Comparison of ENCODE assay signal across 26 cellular contexts in genomic region chr2:29977284-29977683, GRCh38. TPM values are rescaled to one million over a fixed set of nuclear protein-coding genes. Genes with fewer than 3 reads are reported as not detected.
DNase-seq lines count a peak whose midpoint lies in the region; ATAC-seq, FAIRE-seq and TF ChIP-seq lines count a peak whose summit lies in the region.
"Had no signal": no experiment of that assay in that cellular context is flagged by ENCODE, and none has a peak within 500 bp of the region (broad histone marks: within the 10 kb centered on the region; RNA-seq: fewer than 3 reads in every experiment).

No MANE protein-coding gene starts in this region.

- H3K4me3 ChIP-seq in HepG2 (replicated peaks in 1 of 3; ENCODE audit: insufficient read depth in 1 of 3, low read depth in 2 of 3, low read length in 3 of 3), result no peak overlapping the region
- H3K4me3 ChIP-seq in right lobe of liver, result no peak overlapping the region
- H3K4me3 ChIP-seq in SK-N-SH (ENCODE audit: low read depth in 2 of 2, low read length in 1 of 2), result no peak overlapping the region
- no peak overlapping the region for H3K4me3 ChIP-seq in coronary artery
- H3K4me3 ChIP-seq: GM23338 had no signal

- peaks cover 18% of the 10 kb centered on the region for H3K27me3 Mint-ChIP-seq in T-helper 17 cell
- H3K27me3 Mint-ChIP-seq in activated CD4-positive, alpha-beta T cell treated with anti-CD3 and anti-CD28 coated beads for 36 hours, result peaks cover 12% of the 10 kb centered on the region

- H2AFZ ChIP-seq in HepG2 (ENCODE audit: low read length) (no peak overlapping the region), SK-N-SH (ENCODE audit: low read depth) (no peak overlapping the region)
- H2AFZ ChIP-seq: GM23338 had no signal

- H3F3A ChIP-seq in SK-N-SH (replicated peaks; ENCODE audit: insufficient read depth), result no peaks in the 10 kb centered on the region

- no peaks in the 10 kb centered on the region for H3K9me2 ChIP-seq in SK-N-SH

- CTCF ChIA-PET in HepG2 (lab: Yijun Ruan, JAX; ENCODE audit: low intra/inter-chr PET ratio, low total read pairs), result no interaction called here
- CTCF ChIA-PET in SK-N-SH (lab: Yijun Ruan, JAX), result interaction anchor here (0.6 to 1.9 kb wide), 6 partner anchors 28 to 1019 kb away, joined by 3 to 7 read pairs (median 4); no protein-coding TSS in a partner anchor
- CTCF ChIA-PET in activated CD4-positive, alpha-beta T cell treated with anti-CD3 and anti-CD28 coated beads for 36 hours (lab: Charles Lee), result interaction anchor here (0.6 kb wide), 1 partner anchor 401 kb away, joined by 4 read pairs; no protein-coding TSS in a partner anchor

- intact Hi-C loops in HepG2 (cut with micrococcal nuclease; ENCODE audit: unreplicated experiment) (no loop called here), right lobe of liver (cut with DNase I) (no loop called here)
- intact Hi-C loops in activated CD4-positive, alpha-beta T cell treated with anti-CD3 and anti-CD28 coated beads for 36 hours (cut with DNase I, micrococcal nuclease), result no loop called here

- H3K36me3 ChIP-seq in HepG2 (replicated peaks in 1 of 2; ENCODE audit: control insufficient read depth in 1 of 2, insufficient read depth in 2 of 2, low read length in 2 of 2) (no peaks in the 10 kb centered on the region), right lobe of liver (no peaks in the 10 kb centered on the region), SK-N-SH (replicated peaks in 1 of 2; ENCODE audit: control insufficient read depth in 1 of 2, insufficient read depth in 2 of 2, low read length in 1 of 2) (no peaks in the 10 kb centered on the region)

- DNase-seq in HepG2 (ENCODE audit: low spot score) (no peak), right lobe of liver (no peak), SK-N-SH (peak; percentile 46), coronary artery (ENCODE audit: low spot score) (peak; percentile 12), T-helper 17 cell (no peak), retina (no peak), SIG-M5 treated with dmso at 0.1 percent for 504 hours (lab: John Stamatoyannopoulos, UW; ENCODE audit: unreplicated experiment) (no peak)
- no peak for DNase-seq in activated CD4-positive, alpha-beta T cell treated with anti-CD3 and anti-CD28 coated beads for 36 hours
- DNase-seq: ACHN; AML-193; C1 segment of cervical spinal cord; Calu3; CD4-positive, alpha-beta memory T cell; COR-L47; DMS53; DMS79 treated with DMSO at 0.1 percent for 48 hours; GF-D8; HCEC 1CT had no signal

- WGBS in HepG2 (ENCODE audit: low lambda C conversion rate), result 2% methylated on average over 3 of the region's 3 CpGs
- 52% methylated on average over 3 of the region's 3 CpGs for WGBS in right lobe of liver (ENCODE audit: insufficient coverage, low coverage, low lambda C conversion rate, missing lambda C conversion rate)
- WGBS in SK-N-SH (ENCODE audit: low lambda C conversion rate), result 2% methylated on average over 3 of the region's 3 CpGs

- no peak for ATAC-seq in HepG2
- no peak for ATAC-seq in right lobe of liver
- no peak for ATAC-seq in T-helper 17 cell
- ATAC-seq in activated CD4-positive, alpha-beta T cell treated with anti-CD3 and anti-CD28 coated beads for 36 hours, result no peak
- ATAC-seq: GM23338 had no signal

- TF ChIP-seq RAD21 in HepG2 (CRISPR knock-in tag; IDR thresholded peaks at IDR 0.05) (no peak), SK-N-SH (IDR thresholded peaks at IDR 0.05; ENCODE audit: low read length) (no peak)

- no peaks in the 10 kb centered on the region for H3K4me1 Mint-ChIP-seq in T-helper 17 cell
- no peaks in the 10 kb centered on the region for H3K4me1 Mint-ChIP-seq in activated CD4-positive, alpha-beta T cell treated with anti-CD3 and anti-CD28 coated beads for 36 hours
- H3K4me1 Mint-ChIP-seq: CD4-positive, alpha-beta memory T cell; GM23338 had no signal

- no peak for FAIRE-seq in HepG2 (lab: Jason Lieb, UNC)
- FAIRE-seq: A204.1, GM12891, GM18507, H54 had no signal

- H3K4me2 ChIP-seq in HepG2 (ENCODE audit: low read depth, low read length), result no peak overlapping the region
- H3K4me2 ChIP-seq in SK-N-SH, result no peak overlapping the region
- H3K4me2 ChIP-seq: GM23338 had no signal

- no peaks in the 10 kb centered on the region for H3K36me3 Mint-ChIP-seq in T-helper 17 cell (ENCODE audit: low read depth)
- no peaks in the 10 kb centered on the region for H3K36me3 Mint-ChIP-seq in activated CD4-positive, alpha-beta T cell treated with anti-CD3 and anti-CD28 coated beads for 36 hours (ENCODE audit: low read depth)
- H3K36me3 Mint-ChIP-seq: CD4-positive, alpha-beta memory T cell had no signal

- BruUV-seq in HepG2 (replicated peaks; lab: Mats Ljungman, UMichigan), result no TSS peak

- H3K79me2 ChIP-seq in HepG2 (ENCODE audit: insufficient read depth, low read length), result no peaks in the 10 kb centered on the region
- no peaks in the 10 kb centered on the region for H3K79me2 ChIP-seq in SK-N-SH (ENCODE audit: insufficient read depth)

- H3K27me3 ChIP-seq in HepG2 (ENCODE audit: control insufficient read depth in 1 of 2, insufficient read depth in 2 of 2, low read length in 2 of 2) (no peaks in the 10 kb centered on the region), right lobe of liver (no peaks in the 10 kb centered on the region), SK-N-SH (ENCODE audit: insufficient read depth) (no peaks in the 10 kb centered on the region)

- H3K9me3 Mint-ChIP-seq in activated CD4-positive, alpha-beta T cell treated with anti-CD3 and anti-CD28 coated beads for 36 hours (ENCODE audit: low read depth), result no peaks in the 10 kb centered on the region
- H3K9me3 Mint-ChIP-seq: GM23338 had no signal

- TF ChIP-seq EP300 in HepG2 (IDR thresholded peaks at IDR 0.05; ENCODE audit: low read depth in 2 of 2, low read length in 2 of 2), result no peak
- TF ChIP-seq EP300 in HepG2 (CRISPR knock-in tag; IDR thresholded peaks at IDR 0.05; ENCODE audit: borderline replicate concordance), result no peak
- peak in 1 of 2 experiments; percentile 84; a peak in 2 of 4 replicates for TF ChIP-seq EP300 in SK-N-SH (IDR thresholded peaks at IDR 0.05; ENCODE audit: borderline replicate concordance in 1 of 2, low read depth in 1 of 2, low read length in 1 of 2)

- H3K27ac Mint-ChIP-seq in T-helper 17 cell, result no peak overlapping the region
- no peak overlapping the region for H3K27ac Mint-ChIP-seq in activated CD4-positive, alpha-beta T cell treated with anti-CD3 and anti-CD28 coated beads for 36 hours
- H3K27ac Mint-ChIP-seq: CD4-positive, alpha-beta memory T cell; GM23338 had no signal

- in situ Hi-C loops in HepG2 (cut with HindIII; ENCODE audit: extremely low pct_ligation_motif_present, low pct_unique_long_range_greater_than_20kb), result no loop called here

- TF ChIP-seq POLR2A in HepG2 (IDR thresholded peaks at IDR 0.05; ENCODE audit: insufficient read depth in 1 of 2, low read depth in 2 of 2, low read length in 2 of 2), result no peak
- no peak for TF ChIP-seq POLR2A in right lobe of liver (IDR thresholded peaks at IDR 0.05)

- H3K9ac ChIP-seq in HepG2 (ENCODE audit: insufficient read depth, low read depth, low read length), result no peak overlapping the region
- H3K9ac ChIP-seq in SK-N-SH, result no peak overlapping the region

- H3K27ac ChIP-seq in HepG2 (ENCODE audit: extremely low read length, insufficient read depth, low read length) (no peak overlapping the region), right lobe of liver (no peak overlapping the region), SK-N-SH (ENCODE audit: low read depth in 2 of 2, low read length in 1 of 2) (peak overlapping the region in 1 of 2 experiments; percentile 50; a peak in 1 of 4 replicates), coronary artery (no peak overlapping the region)
- H3K27ac ChIP-seq: 22Rv1 had no signal

- H4K20me1 ChIP-seq in HepG2 (ENCODE audit: insufficient read depth, low read length), result no peaks in the 10 kb centered on the region
- H4K20me1 ChIP-seq in SK-N-SH (ENCODE audit: insufficient read depth), result no peaks in the 10 kb centered on the region

- POLR2A ChIA-PET in HepG2 (lab: Yijun Ruan, JAX) (no interaction called here), SK-N-SH (lab: Yijun Ruan, JAX) (interaction anchor here (1.0 to 1.6 kb wide), 4 partner anchors 10 to 57 kb away, joined by 3 to 5 read pairs (median 4); no protein-coding TSS in a partner anchor)
- POLR2A ChIA-PET in activated CD4-positive, alpha-beta T cell treated with anti-CD3 and anti-CD28 coated beads for 36 hours (lab: Charles Lee), result no interaction called here

- H3K9me3 ChIP-seq in HepG2 (ENCODE audit: low read length), result no peaks in the 10 kb centered on the region
- no peaks in the 10 kb centered on the region for H3K9me3 ChIP-seq in right lobe of liver
- H3K9me3 ChIP-seq in SK-N-SH, result no peaks in the 10 kb centered on the region
- no peaks in the 10 kb centered on the region for H3K9me3 ChIP-seq in T-helper 17 cell (ENCODE audit: control insufficient read depth, low read length, poor library complexity, severe bottlenecking)

- TF ChIP-seq CTCF in HepG2 (CRISPR knock-in tag; IDR thresholded peaks at IDR 0.05) (no peak), right lobe of liver (IDR thresholded peaks at IDR 0.05) (no peak), SK-N-SH (IDR thresholded peaks at IDR 0.05) (no peak), coronary artery (IDR thresholded peaks at IDR 0.05) (no peak)

- no peak overlapping the region for H3K4me3 Mint-ChIP-seq in T-helper 17 cell
- no peak overlapping the region for H3K4me3 Mint-ChIP-seq in activated CD4-positive, alpha-beta T cell treated with anti-CD3 and anti-CD28 coated beads for 36 hours
- H3K4me3 Mint-ChIP-seq: CD4-positive, alpha-beta memory T cell; GM23338 had no signal

- H3K4me1 ChIP-seq in HepG2 (ENCODE audit: insufficient read depth, low read length), result no peaks in the 10 kb centered on the region
- H3K4me1 ChIP-seq in right lobe of liver, result no peaks in the 10 kb centered on the region
- peaks cover 0 to 7% of the 10 kb centered on the region in 2 experiments; a peak in 1 of 4 replicates for H3K4me1 ChIP-seq in SK-N-SH (ENCODE audit: control insufficient read depth in 1 of 2, insufficient read depth in 2 of 2, low read depth in 1 of 2, low read length in 1 of 2)

RNA-seq across cellular contexts. Expression of gene ALK, which starts 55.9 kb away (rescaled TPM):
- total RNA-seq in HepG2 (2016; rRNA removed; fragmentation: Illumina TruSeq; extraction: Trizol) (not detected in 2 replicates), right lobe of liver (under 1 TPM in 2 of 6 experiments, not detected in 4; 0.04 to 0.06 TPM), T-helper 17 cell (not detected)
- total RNA-seq in HepG2 (2016; cell fraction: cytosol; rRNA removed; fragmentation: Illumina TruSeq; extraction: Trizol; ENCODE audit: low read depth), result not detected in 2 replicates
- total RNA-seq in HepG2 (2016; cell fraction: insoluble cytoplasmic fraction; rRNA removed; fragmentation: Illumina TruSeq; extraction: Trizol), result not detected in 2 replicates
- total RNA-seq in HepG2 (2016; cell fraction: membrane; rRNA removed; fragmentation: Illumina TruSeq; extraction: Trizol), result not detected in 2 replicates
- not detected in 2 replicates for total RNA-seq in HepG2 (2016; cell fraction: nucleus; rRNA removed; fragmentation: Illumina TruSeq; extraction: Trizol)
- polyA plus RNA-seq in HepG2 (2011; rRNA removed) (not detected in 2 replicates), SK-N-SH (2012; rRNA removed) (0.30 and 0.55 TPM in 2 replicates)
- polyA plus RNA-seq in HepG2 (2011; cell fraction: cytosol; rRNA removed), result not detected in 2 replicates
- not detected in 2 replicates for polyA plus RNA-seq in HepG2 (2011; cell fraction: nucleus; rRNA removed)
- polyA plus RNA-seq in HepG2 (2012), result not detected in 2 replicates
- not detected in 2 replicates for polyA plus RNA-seq in HepG2 (2016; cell fraction: cytosol; fragmentation: Illumina TruSeq; extraction: Trizol; ENCODE audit: low read depth)
- not detected in 2 replicates for polyA plus RNA-seq in HepG2 (2016; cell fraction: insoluble cytoplasmic fraction; fragmentation: Illumina TruSeq; extraction: Trizol; ENCODE audit: low read depth)
- polyA plus RNA-seq in HepG2 (2016; cell fraction: membrane; fragmentation: Illumina TruSeq; extraction: Trizol; ENCODE audit: low read depth), result not detected in 2 replicates
- not detected in 2 replicates for polyA plus RNA-seq in HepG2 (2016; cell fraction: nucleus; fragmentation: Illumina TruSeq; extraction: Trizol; ENCODE audit: insufficient read depth, low read depth)
- polyA minus RNA-seq in HepG2 (2011; rRNA and poly(A)+ RNA removed; ENCODE audit: low replicate concordance), result not detected in 2 replicates
- polyA minus RNA-seq in HepG2 (2011; cell fraction: cytosol; rRNA and poly(A)+ RNA removed), result not detected in 2 replicates
- polyA minus RNA-seq in HepG2 (2011; cell fraction: nucleus; rRNA and poly(A)+ RNA removed), result not detected in 2 replicates
- polyA plus RNA-seq in SK-N-SH (2012; cell fraction: cytosol; rRNA removed), result 0.22 and 0.62 TPM in 2 replicates
- polyA plus RNA-seq in SK-N-SH (2012; cell fraction: nucleus; rRNA removed), result 0.32 and 0.77 TPM in 2 replicates
- total RNA-seq in activated CD4-positive, alpha-beta T cell treated with anti-CD3 and anti-CD28 coated beads for 36 hours, result not detected
- total RNA-seq: Calu3; CD4-positive, alpha-beta memory T cell; G401 had no signal
- polyA plus RNA-seq: BJ, GM23338 had no signal

Comparison
In these comparisons a context has a peak if more than half of its experiments do, and no peak if none do; other contexts are left out.
1. DNase-seq: peak in SK-N-SH (single experiment) and coronary artery (single experiment); none in HepG2 (single experiment), right lobe of liver (0 of 3), T-helper 17 cell (0 of 3), retina (single experiment), activated CD4-positive, alpha-beta T cell treated with anti-CD3 and anti-CD28 coated beads for 36 hours (single experiment) and SIG-M5 treated with dmso at 0.1 percent for 504 hours (single experiment).
2. Of the 25 proteins assayed by ChIP-seq in both HepG2 and SK-N-SH: peak only in HepG2: none; only in SK-N-SH: CHD2, FOXJ3 and TCF12; in both: none; in neither: 21; mixed calls (peak in some experiments, not most) for 1.